15 cellular contexts compared by ENCODE assay signal in the genomic region with DNA sequence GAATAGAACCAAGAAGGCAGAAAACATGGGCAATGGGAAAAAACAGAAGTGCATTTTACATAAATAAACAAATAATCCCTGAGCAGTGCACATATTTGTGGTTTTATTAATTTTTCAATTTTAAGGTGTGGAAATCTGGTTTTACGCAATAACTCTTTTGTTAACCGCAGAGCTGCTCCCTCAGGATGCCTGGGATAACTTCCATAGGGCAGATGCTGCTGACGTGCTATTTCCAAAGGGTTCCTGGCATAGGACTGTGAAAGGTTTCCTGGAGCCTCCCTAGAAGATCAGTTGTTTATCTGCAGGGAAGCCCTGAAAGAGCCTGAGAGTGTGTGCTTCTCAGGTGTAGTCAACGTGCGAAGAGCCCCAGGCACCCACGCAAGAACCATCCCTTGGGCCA.
DNase-seq lines count a peak whose midpoint lies in the region; ATAC-seq and TF ChIP-seq lines count a peak whose summit lies in the region.
"Had no signal": no experiment of that assay in that cellular context is flagged by ENCODE, and none has a peak within 500 bp of the region (broad histone marks: within the 10 kb centered on the region; RNA-seq: fewer than 3 reads in every experiment).

No MANE protein-coding gene starts in this region.

- H3K4me1 ChIP-seq in lung (ENCODE audit: control insufficient read depth in 2 of 2, insufficient read depth in 2 of 2, low read length in 2 of 2): peaks cover 0 to 3% of the 10 kb centered on the region in 2 donors
- H3K4me1 ChIP-seq in CD8-positive, alpha-beta memory T cell (ENCODE audit: insufficient read depth, low read length): no peaks in the 10 kb centered on the region

- H3K27ac Mint-ChIP-seq in CD8-positive, alpha-beta memory T cell: no peak overlapping the region
- H3K27ac Mint-ChIP-seq: CD4-positive, CD25-positive, alpha-beta regulatory T cell had no signal

- CTCF ChIA-PET in CD8-positive, alpha-beta memory T cell (lab: Charles Lee): no interaction called here

- peak; percentile 36 for ATAC-seq in lung (ENCODE audit: insufficient read depth, low FRiP score)
- ATAC-seq in HG03457 (IDR thresholded peaks at IDR 0.05; ENCODE audit: unreplicated experiment): no peak
- no peak for ATAC-seq in GM19395 (IDR thresholded peaks at IDR 0.05; ENCODE audit: unreplicated experiment)
- ATAC-seq: heart left ventricle had no signal

- no peak overlapping the region for H3K4me3 Mint-ChIP-seq in CD8-positive, alpha-beta memory T cell
- H3K4me3 Mint-ChIP-seq: CD4-positive, CD25-positive, alpha-beta regulatory T cell had no signal

- H3K4me3 ChIP-seq in cardiac fibroblast (replicated peaks in 1 of 2; ENCODE audit: low read depth in 2 of 2, low read length in 2 of 2): no peak overlapping the region
- no peak overlapping the region for H3K4me3 ChIP-seq in lung
- no peak overlapping the region for H3K4me3 ChIP-seq in CD8-positive, alpha-beta memory T cell (ENCODE audit: low read length)
- H3K4me3 ChIP-seq: heart left ventricle had no signal

- H3K4me1 Mint-ChIP-seq in CD8-positive, alpha-beta memory T cell: no peaks in the 10 kb centered on the region
- H3K4me1 Mint-ChIP-seq: CD4-positive, CD25-positive, alpha-beta regulatory T cell had no signal

- H3K9me3 ChIP-seq in lung (ENCODE audit: control insufficient read depth in 2 of 2, insufficient read depth in 1 of 2, low read length in 1 of 2): no peaks in the 10 kb centered on the region
- no peaks in the 10 kb centered on the region for H3K9me3 ChIP-seq in CD8-positive, alpha-beta memory T cell (ENCODE audit: low read length)
- H3K9me3 ChIP-seq: heart left ventricle had no signal

- DNase-seq in LoVo (ENCODE audit: low spot score) (peak; percentile 0), cardiac fibroblast (ENCODE audit: low read depth in 2 of 2) (peak; percentile 59 to 91), lung (ENCODE audit: low spot score) (no peak), kidney glomerular epithelial cell (lab: John Stamatoyannopoulos, UW) (no peak)
- DNase-seq in CD8-positive, alpha-beta memory T cell: no peak
- DNase-seq: activated CD4-positive, CD25-positive, alpha-beta regulatory T cell; amniotic stem cell; CD4-positive, CD25-positive, alpha-beta regulatory T cell; heart left ventricle; NCI-H1417 treated with DMSO at 0.1 percent for 48 hours; nucleus accumbens; SHP77 treated with DMSO at 0.1 percent for 48 hours; stimulated activated CD4-positive, alpha-beta T cell treated with anti-CD3 and anti-CD28 coated beads, Interleukin-4, amount 100 ng/mL, for 4 hours had no signal

- peaks cover 0 to 2% (median 0%) of the 10 kb centered on the region in 5 donors for H3K9me3 Mint-ChIP-seq in CD8-positive, alpha-beta memory T cell
- H3K9me3 Mint-ChIP-seq: CD4-positive, CD25-positive, alpha-beta regulatory T cell had no signal

- TF ChIP-seq CTCF in cardiac fibroblast (IDR thresholded peaks at IDR 0.05; ENCODE audit: low read depth, low read length): no peak
- no peak for TF ChIP-seq CTCF in lung (IDR thresholded peaks at IDR 0.05; ENCODE audit: control extremely low read depth, extremely low read depth)

- POLR2A ChIA-PET in CD8-positive, alpha-beta memory T cell (lab: Charles Lee): no interaction called here

- H3K27me3 ChIP-seq in lung (ENCODE audit: control insufficient read depth, insufficient read depth): no peaks in the 10 kb centered on the region
- H3K27me3 ChIP-seq in CD8-positive, alpha-beta memory T cell (ENCODE audit: insufficient read depth, low read length, poor library complexity, severe bottlenecking): no peaks in the 10 kb centered on the region
- H3K27me3 ChIP-seq: heart left ventricle had no signal

- no peaks in the 10 kb centered on the region for H3K36me3 ChIP-seq in lung (ENCODE audit: control insufficient read depth in 2 of 2, insufficient read depth in 2 of 2, low read length in 2 of 2)
- H3K36me3 ChIP-seq in CD8-positive, alpha-beta memory T cell (ENCODE audit: insufficient read depth, low read length): no peaks in the 10 kb centered on the region
- H3K36me3 ChIP-seq: heart left ventricle had no signal

- H3K36me3 Mint-ChIP-seq in CD8-positive, alpha-beta memory T cell: no peaks in the 10 kb centered on the region
- H3K36me3 Mint-ChIP-seq: CD4-positive, CD25-positive, alpha-beta regulatory T cell had no signal

- peaks cover 0 to under 1% of the 10 kb centered on the region in 2 donors for H3K27me3 Mint-ChIP-seq in CD8-positive, alpha-beta memory T cell

- WGBS in lung, 2 donors: 73 to 88% methylated on average over 6 of the region's 6 CpGs

- no peak overlapping the region for H3K27ac ChIP-seq in lung (ENCODE audit: low read depth in 1 of 2, low read length in 1 of 2)
- no peak overlapping the region for H3K27ac ChIP-seq in CD8-positive, alpha-beta memory T cell (ENCODE audit: low read depth, low read length)
- H3K27ac ChIP-seq: heart left ventricle had no signal

Comparison
In these comparisons a context has a peak if more than half of its experiments do, and no peak if none do; other contexts are left out.
1. DNase-seq: peak in LoVo (single experiment) and cardiac fibroblast (2 of 2); none in lung (single experiment), CD8-positive, alpha-beta memory T cell (0 of 5) and kidney glomerular epithelial cell (single experiment).